In the genomic region with DNA sequence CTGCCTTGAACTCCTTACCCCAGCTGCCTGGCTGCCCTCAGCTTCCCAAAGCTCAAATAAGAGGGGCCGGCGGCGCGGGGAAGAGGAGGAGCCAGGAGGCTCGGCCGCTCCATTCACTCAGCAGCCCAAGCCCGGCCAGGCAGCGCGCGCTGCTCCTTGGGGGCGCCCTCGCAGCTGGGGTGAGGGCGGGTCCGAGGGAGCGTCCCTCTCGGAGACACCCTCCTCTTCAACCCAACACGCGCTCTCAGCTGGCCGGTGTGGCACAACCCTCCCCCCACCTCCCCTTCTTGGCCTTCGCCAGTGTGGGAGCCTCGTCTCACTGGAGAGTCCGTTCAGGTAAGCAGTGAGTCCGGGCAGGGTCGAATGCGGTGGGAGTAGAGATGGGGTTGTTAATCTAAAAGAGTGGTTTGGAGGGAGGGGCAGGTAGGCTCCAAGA, we compare ENCODE assay signal across 1 cellular context.
TF ChIP-seq lines count a peak whose summit lies in the region.

WT1 (minus strand) TSS at position 29 of the 436 bp plus-strand sequence.

TF ChIP-seq in HepG2, 621 proteins besides CTCF, POLR2A, EP300 and RAD21 (continued from another document):
- no peak for TF ChIP-seq MBNL3 (CRISPR knock-in tag; conservative IDR thresholded peaks at IDR 0.05)
